Comparison of ENCODE assay signal across 8 cellular contexts in the genomic region with DNA sequence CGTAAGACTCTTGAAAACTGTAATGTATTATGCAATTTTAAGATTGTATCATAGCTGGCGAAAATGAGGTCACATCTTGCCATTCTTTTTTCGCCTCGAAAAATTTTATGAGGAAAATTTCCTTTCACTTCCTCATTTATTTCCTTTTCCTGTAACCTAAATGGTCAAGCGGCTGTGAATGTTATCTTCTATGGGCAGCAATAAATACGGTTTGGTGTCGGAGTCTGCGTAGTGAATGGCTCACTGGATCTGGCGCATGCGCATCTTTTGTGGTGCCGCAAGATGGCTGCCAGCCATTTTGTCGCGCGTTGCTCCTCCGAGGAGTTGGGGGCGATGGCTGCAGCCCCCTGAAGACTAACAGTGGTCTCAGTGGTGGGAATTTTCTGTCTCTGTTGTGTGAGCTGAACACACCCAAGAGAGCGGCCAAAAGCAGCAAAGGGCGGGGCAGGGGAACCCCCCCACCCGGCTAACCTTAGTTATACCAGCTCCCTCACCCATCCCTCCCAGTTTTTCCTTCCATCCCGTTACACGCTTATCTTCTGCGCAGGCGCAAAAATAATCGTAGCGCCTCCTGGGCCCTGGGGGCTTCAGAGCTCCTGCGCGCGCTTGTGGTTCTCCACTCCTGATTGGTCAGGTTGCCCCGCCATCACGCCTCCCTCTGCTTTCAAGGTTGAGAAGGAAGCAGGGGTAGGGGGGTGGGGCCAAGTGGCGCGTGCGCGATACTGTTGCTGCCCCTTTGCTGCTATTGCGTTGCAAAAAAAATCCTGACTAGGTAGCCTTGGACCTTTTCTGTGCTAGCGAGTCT. TPM values are rescaled to one million over a fixed set of nuclear protein-coding genes. Genes with fewer than 3 reads are reported as not detected.
DNase-seq lines count a peak whose midpoint lies in the region; ATAC-seq and TF ChIP-seq lines count a peak whose summit lies in the region.

TSS of gene RPRD2 (plus strand) at position 722 of the 805 bp plus-strand sequence. CDS start 568 bp downstream, outside the sequence.

- H3K27ac ChIP-seq in left lung, result peak within 1 kb of the TSS; percentile 97 to 99

- H3K27ac Mint-ChIP-seq in CD14-positive monocyte, result peak within 1 kb of the TSS; percentile 98 to 100 (median 100)

- peak; percentile 83 for ATAC-seq in GM19395 (IDR thresholded peaks at IDR 0.05; ENCODE audit: unreplicated experiment)
- ATAC-seq in HG03565 (IDR thresholded peaks at IDR 0.05; ENCODE audit: unreplicated experiment), result peak; percentile 67
- peak; percentile 97 for ATAC-seq in left lung

- DNase-seq in CD14-positive monocyte (ENCODE audit: low spot score), result peak; percentile 95
- DNase-seq in NCI-H774 (lab: John Stamatoyannopoulos, UW), result peak; percentile 99
- peak; percentile 98 to 99 for DNase-seq in activated CD4-positive, alpha-beta T cell treated with anti-CD3 and anti-CD28 coated beads, Interleukin-2, amount 50 U/mL, for 4 hours
- DNase-seq in dermis blood vessel endothelial cell, result peak; percentile 100
- DNase-seq in left lung, result peak; percentile 97 to 100
- DNase-seq in stimulated activated CD4-positive, alpha-beta T cell treated with anti-CD3 and anti-CD28 coated beads, Interleukin-2, amount 100 ng/mL, for 48 hours, result peak; percentile 95 to 96

- peaks cover 0 to 2% (median 0%) of the 10 kb centered on the region in 7 donors for H3K9me3 Mint-ChIP-seq in CD14-positive monocyte

- H3K27me3 Mint-ChIP-seq in CD14-positive monocyte (ENCODE audit: low read depth in 3 of 3), result peaks cover 0 to 1% (median 0%) of the 10 kb centered on the region in 3 donors

- TF ChIP-seq CTCF in CD14-positive monocyte (IDR thresholded peaks at IDR 0.05), result no peak
- TF ChIP-seq CTCF in left lung (IDR thresholded peaks at IDR 0.05), result peak in 1 of 2 donors; percentile 25

- peaks cover 33% of the 10 kb centered on the region for H3K4me1 Mint-ChIP-seq in CD14-positive monocyte

- peak within 1 kb of the TSS; percentile 57 to 63 for H3K4me3 ChIP-seq in left lung

- peak within 1 kb of the TSS; percentile 93 to 96 for H3K4me3 Mint-ChIP-seq in CD14-positive monocyte

- no peaks in the 10 kb centered on the region for H3K36me3 Mint-ChIP-seq in CD14-positive monocyte

- no peaks in the 10 kb centered on the region for H3K27me3 ChIP-seq in left lung

- no peaks in the 10 kb centered on the region for H3K9me3 ChIP-seq in left lung

- H3K36me3 ChIP-seq in left lung, result no peaks in the 10 kb centered on the region

- intact Hi-C loops in CD14-positive monocyte (cut with micrococcal nuclease), result loop anchor here (5.0 kb wide), 1 partner anchor 41 kb away; the partner anchor contains the start of gene PRPF3 (in 2 of the 2)
- intact Hi-C loops in left lung (cut with DNase I), result no loop called here

- H3K4me1 ChIP-seq in left lung, result peaks cover 0 to 28% of the 10 kb centered on the region in 2 donors

RNA-seq across cellular contexts. Expression of gene RPRD2, which starts in this region (rescaled TPM):
- 1 to 10 TPM; 5.9 to 9.7 TPM for polyA plus RNA-seq in CD14-positive monocyte
- 7.8 and 10.2 TPM in 2 replicates for total RNA-seq in dermis blood vessel endothelial cell
- total RNA-seq in left lung, result 10 to 100 TPM; 26.2 to 29.3 TPM

Comparison
In these comparisons a context has a peak if more than half of its experiments do, and no peak if none do; other contexts are left out.
1. Peak in every context shown above with its lines: DNase-seq, ATAC-seq, H3K4me3 ChIP-seq and H3K27ac ChIP-seq.
2. intact Hi-C loops: an anchor here in CD14-positive monocyte (5.0 kb wide); none called in left lung.